8 cellular contexts compared by ENCODE assay signal in genomic region chr20:18019068-18019467, GRCh38. TPM values are rescaled to one million over a fixed set of nuclear protein-coding genes. Genes with fewer than 3 reads are reported as not detected.
DNase-seq lines count a peak whose midpoint lies in the region; ATAC-seq, FAIRE-seq and TF ChIP-seq lines count a peak whose summit lies in the region.

No MANE protein-coding gene starts in this region.

- peak; percentile 54 to 65 (median 62); a peak in 5 of 6 replicates for TF ChIP-seq CTCF in K562 (IDR thresholded peaks at IDR 0.05 in 2 of 3, conservative IDR thresholded peaks at IDR 0.05 in 1 of 3; ENCODE audit: insufficient read depth in 2 of 3, low read depth in 1 of 3, low read length in 3 of 3)
- no peak for TF ChIP-seq CTCF in pancreas (IDR thresholded peaks at IDR 0.05)
- no peak for TF ChIP-seq CTCF in ovary (IDR thresholded peaks at IDR 0.05)

- CTCF ChIA-PET in K562 (lab: Yijun Ruan, JAX; ENCODE audit: low intra/inter-chr PET ratio) = no interaction called here

- H4K20me1 ChIP-seq in K562 (replicated peaks; ENCODE audit: control insufficient read depth, insufficient read depth, low read length) = no peaks in the 10 kb centered on the region

- H3K4me2 ChIP-seq in K562 (ENCODE audit: insufficient read depth, low read length) = no peak overlapping the region

- TF ChIP-seq EP300 in K562 (IDR thresholded peaks at IDR 0.05; ENCODE audit: low read length) (no peak), ovary (IDR thresholded peaks at IDR 0.05) (no peak)

- H3K9ac ChIP-seq in K562 (ENCODE audit: insufficient read depth in 1 of 2, low read depth in 2 of 2, low read length in 2 of 2) = no peak overlapping the region

- POLR2A ChIA-PET in K562 (lab: Yijun Ruan, JAX) = no interaction called here

- H3K4me3 ChIP-seq in K562 = no peak overlapping the region
- H3K4me3 ChIP-seq in pancreas = no peak overlapping the region
- H3K4me3 ChIP-seq in ovary = no peak overlapping the region

- no peaks in the 10 kb centered on the region for H3K9me3 ChIP-seq in K562 (replicated peaks; ENCODE audit: control insufficient read depth, insufficient read depth, low read depth, low read length)
- H3K9me3 ChIP-seq in pancreas = no peaks in the 10 kb centered on the region
- no peaks in the 10 kb centered on the region for H3K9me3 ChIP-seq in ovary

- ATAC-seq in K562 = peak; percentile 91
- ATAC-seq in pancreas = peak in 3 of 4 donors; percentile 49 to 68 (median 56)
- no peak for ATAC-seq in Right ventricle myocardium inferior

- FAIRE-seq in GM12892 (lab: Jason Lieb, UNC) (peak; percentile 58), K562 (lab: Jason Lieb, UNC) (peak; percentile 23), pancreas (lab: Jason Lieb, UNC) (no peak)

- H3K4me1 ChIP-seq in K562 (replicated peaks in 1 of 2; ENCODE audit: control insufficient read depth in 2 of 2, insufficient read depth in 2 of 2, low read length in 2 of 2) = no peaks in the 10 kb centered on the region
- H3K4me1 ChIP-seq in pancreas = no peaks in the 10 kb centered on the region
- H3K4me1 ChIP-seq in ovary (ENCODE audit: insufficient read depth) = no peaks in the 10 kb centered on the region

- H3K79me2 ChIP-seq in K562 (ENCODE audit: control insufficient read depth, insufficient read depth, low read length) = no peaks in the 10 kb centered on the region

- TF ChIP-seq POLR2A in GM12892 (IDR thresholded peaks at IDR 0.05; ENCODE audit: low read depth, low read length) (no peak), K562 (conservative IDR thresholded peaks at IDR 0.05) (no peak), ovary (IDR thresholded peaks at IDR 0.05) (no peak)

- DNase-seq in AG08395 (ENCODE audit: low spot score) (peak; percentile 30), GM12892 (ENCODE audit: insufficient read length) (peak; percentile 37), Kasumi-1 (lab: John Stamatoyannopoulos, UW) (peak; percentile 54 to 65), K562 (ENCODE audit: extremely low read depth in 1 of 4, low spot score in 3 of 4) (peak; percentile 21 to 46 (median 35)), pancreas (no peak), ovary (no peak), hypothalamus (lab: John Stamatoyannopoulos, UW) (no peak), Right ventricle myocardium inferior (ENCODE audit: missing footprints) (no peak)

- 11% methylated on average over 1 of the region's 1 CpG for WGBS in K562 (ENCODE audit: insufficient coverage, low coverage, missing lambda C conversion rate)
- 15 to 30% methylated on average over 1 of the region's 1 CpG for WGBS in pancreas, 2 donors
- 6 to 21% (median 14%) methylated on average over 1 of the region's 1 CpG for WGBS in ovary, 3 donors

- intact Hi-C loops in K562 (cut with micrococcal nuclease) = loop anchor here (10.0 kb wide), 1 partner anchor 256 kb away; no protein-coding TSS in a partner anchor
- intact Hi-C loops in pancreas (cut with DNase I) = no loop called here
- intact Hi-C loops in ovary (cut with DNase I) = no loop called here
- intact Hi-C loops in Right ventricle myocardium inferior (cut with DNase I) = no loop called here

- no TSS peak for BruUV-seq in K562 (replicated peaks; lab: Mats Ljungman, UMichigan)

- no peak overlapping the region for H2AFZ ChIP-seq in K562 (ENCODE audit: low read depth, low read length)

- no peaks in the 10 kb centered on the region for H3K36me3 ChIP-seq in K562 (ENCODE audit: control insufficient read depth, insufficient read depth, low read length)
- H3K36me3 ChIP-seq in pancreas = peaks cover 0 to 12% (median 5%) of the 10 kb centered on the region in 3 donors
- H3K36me3 ChIP-seq in ovary = no peaks in the 10 kb centered on the region

- in situ Hi-C loops in K562 (cut with MboI) = no loop called here

- peak; percentile 17 to 47; a peak in 2 of 4 replicates for TF ChIP-seq RAD21 in K562 (CRISPR knock-in tag; conservative IDR thresholded peaks at IDR 0.05 in 1 of 2, IDR thresholded peaks at IDR 0.05 in 1 of 2)

- no peaks in the 10 kb centered on the region for H3K9me1 ChIP-seq in K562 (ENCODE audit: control insufficient read depth, insufficient read depth, low read length)

- peaks cover 0 to 12% of the 10 kb centered on the region in 2 experiments; a peak in 2 of 5 replicates for H3K27me3 ChIP-seq in K562 (ENCODE audit: control insufficient read depth in 2 of 2, insufficient read depth in 2 of 2, low read length in 2 of 2)
- H3K27me3 ChIP-seq in pancreas = no peaks in the 10 kb centered on the region
- H3K27me3 ChIP-seq in ovary = no peaks in the 10 kb centered on the region

- no peak overlapping the region for H3K27ac ChIP-seq in K562 (ENCODE audit: extremely low read depth, low read depth, low read length)
- no peak overlapping the region for H3K27ac ChIP-seq in pancreas
- no peak overlapping the region for H3K27ac ChIP-seq in ovary

RNA-seq across cellular contexts. Expression of gene OVOL2, which starts 38.6 kb away (rescaled TPM):
- not detected for polyA plus RNA-seq in GM12892 (2012; ENCODE audit: missing spikeins)
- total RNA-seq in K562 (2011; cell fraction: chromatin; rRNA removed; ENCODE audit: low replicate concordance) = not detected in 2 replicates
- not detected in 2 replicates for total RNA-seq in K562 (2011; cell fraction: nucleolus; rRNA removed)
- not detected in 2 replicates for total RNA-seq in K562 (2011; cell fraction: nucleoplasm; rRNA removed)
- total RNA-seq in K562 (2014; rRNA removed) (not detected in 2 replicates), K562 (2014; rRNA removed; fragmentation: Illumina TruSeq; extraction: Trizol) (not detected in 2 replicates), K562 (2015; rRNA removed; fragmentation: Illumina TruSeq; extraction: Trizol) (not detected in 2 replicates), K562 (2021) (not detected in 2 replicates), pancreas (1 to 10 TPM; 4.2 to 7.9 (median 4.9) TPM), ovary (10 to 100 TPM in 1 of 7 donors, 1 to 10 TPM in 1, under 1 TPM in 3, not detected in 2; 0.15 to 11.4 (median 0.72) TPM), Right ventricle myocardium inferior (not detected)
- polyA plus RNA-seq in K562 (2011; rRNA removed) (not detected in 2 replicates), K562 (2014; fragmentation: Illumina TruSeq; extraction: Trizol) (not detected in 2 replicates), K562 (2014; fragmentation: Nextera tagmentation; extraction: Ambion mirVana) (not detected), K562 (2014; rRNA removed) (0.22 TPM in 1 of 2 replicates, not detected in the other), pancreas (1 to 10 TPM; 4.4 to 6.6 TPM), ovary (not detected)
- not detected in 2 replicates for polyA plus RNA-seq in K562 (2011; cell fraction: cytosol; rRNA removed)
- polyA plus RNA-seq in K562 (2011; cell fraction: nucleus; rRNA removed) = not detected in 2 replicates
- not detected in 2 replicates for polyA plus RNA-seq in K562 (2012)
- not detected in 2 replicates for polyA minus RNA-seq in K562 (2011; rRNA and poly(A)+ RNA removed)
- polyA minus RNA-seq in K562 (2011; cell fraction: cytosol; rRNA and poly(A)+ RNA removed) = not detected in 2 replicates
- polyA minus RNA-seq in K562 (2011; cell fraction: nucleus; rRNA and poly(A)+ RNA removed) = not detected in 2 replicates

RNA-seq across cellular contexts. Expression of gene MGME1, which starts 50.2 kb away (rescaled TPM):
- polyA plus RNA-seq in GM12892 (2012; ENCODE audit: missing spikeins) = 28.2 TPM
- total RNA-seq in K562 (2011; cell fraction: chromatin; rRNA removed; ENCODE audit: low replicate concordance) = 27.5 and 51.1 TPM in 2 replicates
- 29.0 and 30.2 TPM in 2 replicates for total RNA-seq in K562 (2011; cell fraction: nucleolus; rRNA removed)
- total RNA-seq in K562 (2011; cell fraction: nucleoplasm; rRNA removed) = 29.8 and 32.3 TPM in 2 replicates
- total RNA-seq in K562 (2014; rRNA removed) (15.6 and 15.9 TPM in 2 replicates), K562 (2014; rRNA removed; fragmentation: Illumina TruSeq; extraction: Trizol) (38.6 and 42.7 TPM in 2 replicates), K562 (2015; rRNA removed; fragmentation: Illumina TruSeq; extraction: Trizol) (34.1 and 35.0 TPM in 2 replicates), K562 (2021) (29.2 and 30.6 TPM in 2 replicates), pancreas (1 to 10 TPM; 4.0 to 7.4 (median 6.1) TPM), ovary (10 to 100 TPM in 1 of 7 donors, 1 to 10 TPM in 6; 5.1 to 11.9 (median 8.3) TPM), Right ventricle myocardium inferior (13.0 TPM)
- polyA plus RNA-seq in K562 (2011; rRNA removed) (25.9 and 36.0 TPM in 2 replicates), K562 (2014; fragmentation: Illumina TruSeq; extraction: Trizol) (41.3 and 45.1 TPM in 2 replicates), K562 (2014; fragmentation: Nextera tagmentation; extraction: Ambion mirVana) (10 to 100 TPM; 13.4 to 20.7 TPM), K562 (2014; rRNA removed) (23.1 and 27.3 TPM in 2 replicates), pancreas (1 to 10 TPM; 6.1 to 7.6 TPM), ovary (10 to 100 TPM in 1 of 2 donors, 1 to 10 TPM in 1; 7.8 to 11.5 TPM)
- 12.0 and 17.2 TPM in 2 replicates for polyA plus RNA-seq in K562 (2011; cell fraction: cytosol; rRNA removed)
- 15.6 and 16.5 TPM in 2 replicates for polyA plus RNA-seq in K562 (2011; cell fraction: nucleus; rRNA removed)
- polyA plus RNA-seq in K562 (2012) = 33.1 and 37.6 TPM in 2 replicates
- 35.0 and 37.2 TPM in 2 replicates for polyA minus RNA-seq in K562 (2011; rRNA and poly(A)+ RNA removed)
- 19.7 and 26.8 TPM in 2 replicates for polyA minus RNA-seq in K562 (2011; cell fraction: cytosol; rRNA and poly(A)+ RNA removed)
- polyA minus RNA-seq in K562 (2011; cell fraction: nucleus; rRNA and poly(A)+ RNA removed) = 16.3 and 30.9 TPM in 2 replicates

RNA-seq across cellular contexts. Expression of gene SNX5, which starts 50.5 kb away (rescaled TPM):
- 231 TPM for polyA plus RNA-seq in GM12892 (2012; ENCODE audit: missing spikeins)
- total RNA-seq in K562 (2011; cell fraction: chromatin; rRNA removed; ENCODE audit: low replicate concordance) = 174 and 330 TPM in 2 replicates
- total RNA-seq in K562 (2011; cell fraction: nucleolus; rRNA removed) = 139 and 146 TPM in 2 replicates
- total RNA-seq in K562 (2011; cell fraction: nucleoplasm; rRNA removed) = 189 and 260 TPM in 2 replicates
- total RNA-seq in K562 (2014; rRNA removed) = 150 and 171 TPM in 2 replicates
- 157 and 183 TPM in 2 replicates for total RNA-seq in K562 (2014; rRNA removed; fragmentation: Illumina TruSeq; extraction: Trizol)
- total RNA-seq in K562 (2015; rRNA removed; fragmentation: Illumina TruSeq; extraction: Trizol) = 156 and 164 TPM in 2 replicates
- 128 and 142 TPM in 2 replicates for total RNA-seq in K562 (2021)
- polyA plus RNA-seq in K562 (2011; rRNA removed) = 139 and 174 TPM in 2 replicates
- polyA plus RNA-seq in K562 (2011; cell fraction: cytosol; rRNA removed) = 84.9 and 100 TPM in 2 replicates
- 170 and 187 TPM in 2 replicates for polyA plus RNA-seq in K562 (2011; cell fraction: nucleus; rRNA removed)
- 122 and 132 TPM in 2 replicates for polyA plus RNA-seq in K562 (2012)
- 150 and 160 TPM in 2 replicates for polyA plus RNA-seq in K562 (2014; fragmentation: Illumina TruSeq; extraction: Trizol)
- 10 to 100 TPM; 53.5 to 69.8 TPM for polyA plus RNA-seq in K562 (2014; fragmentation: Nextera tagmentation; extraction: Ambion mirVana)
- polyA plus RNA-seq in K562 (2014; rRNA removed) = 232 and 276 TPM in 2 replicates
- polyA minus RNA-seq in K562 (2011; rRNA and poly(A)+ RNA removed) = 156 and 164 TPM in 2 replicates
- polyA minus RNA-seq in K562 (2011; cell fraction: cytosol; rRNA and poly(A)+ RNA removed) = 70.9 and 78.5 TPM in 2 replicates
- 156 and 184 TPM in 2 replicates for polyA minus RNA-seq in K562 (2011; cell fraction: nucleus; rRNA and poly(A)+ RNA removed)
- total RNA-seq in pancreas = 10 to 100 TPM; 20.5 to 35.7 (median 27.2) TPM
- polyA plus RNA-seq in pancreas = 10 to 100 TPM; 34.2 to 38.4 TPM
- total RNA-seq in ovary = 100 to 1,000 TPM in 4 of 7 donors, 10 to 100 TPM in 3; 74.2 to 138 (median 101) TPM
- 100 to 1,000 TPM in 1 of 2 donors, 10 to 100 TPM in 1; 74.0 to 143 TPM for polyA plus RNA-seq in ovary
- total RNA-seq in Right ventricle myocardium inferior = 45.0 TPM

Comparison
In these comparisons a context has a peak if more than half of its experiments do, and no peak if none do; other contexts are left out.
1. DNase-seq: peak in AG08395 (single experiment), GM12892 (single experiment), Kasumi-1 (2 of 2) and K562 (4 of 4); none in pancreas (0 of 6), ovary (0 of 5), hypothalamus (0 of 51) and Right ventricle myocardium inferior (single experiment).
2. CTCF ChIP-seq: peak in K562 (3 of 3); none in pancreas (0 of 4) and ovary (0 of 3).